ENCODE assay signal across 1 cellular context in the genomic region with DNA sequence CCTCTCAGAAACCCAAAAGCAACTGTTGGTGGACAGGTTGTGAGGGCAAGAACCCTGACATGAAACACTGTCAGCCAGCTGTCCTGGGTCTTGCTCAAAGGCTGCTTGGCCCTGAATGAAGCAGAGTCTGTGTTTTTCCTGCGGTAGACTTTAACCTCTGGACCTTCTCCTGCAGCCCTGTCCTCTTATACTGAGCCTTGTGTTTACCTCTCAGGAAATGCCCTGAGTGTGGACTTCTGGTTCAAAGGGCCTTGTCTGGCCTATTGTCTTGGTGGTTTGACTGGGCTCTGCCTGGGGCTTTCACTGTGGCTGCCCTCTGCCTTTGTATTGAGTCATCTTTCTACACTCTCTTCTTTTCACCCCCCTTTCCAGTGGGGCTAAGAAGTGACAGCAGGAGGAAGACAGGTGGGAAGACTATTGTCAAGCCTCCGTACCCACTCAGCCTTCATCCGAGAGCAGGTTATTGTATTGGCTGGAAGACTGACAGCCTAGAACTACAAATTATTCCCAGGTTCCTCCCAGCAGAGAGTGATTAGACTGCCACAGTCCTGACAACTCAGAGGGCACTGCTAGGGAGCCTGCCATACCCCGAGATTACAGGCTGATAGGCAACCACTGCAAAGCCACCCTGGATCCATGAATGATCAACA.
A peak's percentile ranks its signal among the peaks of the same experiment; 100 is the strongest.
TF ChIP-seq lines count a peak whose summit lies in the region.

No MANE protein-coding gene starts in this region.

TF ChIP-seq in HepG2, 621 proteins besides CTCF, POLR2A, EP300 and RAD21 (continued from another document and continues in another):
- TF ChIP-seq, protein P1, sequence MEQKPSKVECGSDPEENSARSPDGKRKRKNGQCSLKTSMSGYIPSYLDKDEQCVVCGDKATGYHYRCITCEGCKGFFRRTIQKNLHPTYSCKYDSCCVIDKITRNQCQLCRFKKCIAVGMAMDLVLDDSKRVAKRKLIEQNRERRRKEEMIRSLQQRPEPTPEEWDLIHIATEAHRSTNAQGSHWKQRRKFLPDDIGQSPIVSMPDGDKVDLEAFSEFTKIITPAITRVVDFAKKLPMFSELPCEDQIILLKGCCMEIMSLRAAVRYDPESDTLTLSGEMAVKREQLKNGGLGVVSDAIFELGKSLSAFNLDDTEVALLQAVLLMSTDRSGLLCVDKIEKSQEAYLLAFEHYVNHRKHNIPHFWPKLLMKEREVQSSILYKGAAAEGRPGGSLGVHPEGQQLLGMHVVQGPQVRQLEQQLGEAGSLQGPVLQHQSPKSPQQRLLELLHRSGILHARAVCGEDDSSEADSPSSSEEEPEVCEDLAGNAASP (CRISPR knock-in tag; IDR thresholded peaks at IDR 0.05; ENCODE audit: borderline replicate concordance), result peak; percentile 72; the same call in 1 of the 2 replicates
- peak; percentile 89 for TF ChIP-seq RCOR2 (CRISPR knock-in tag; IDR thresholded peaks at IDR 0.05)
- no peak for TF ChIP-seq ZNF772 (CRISPR knock-in tag; IDR thresholded peaks at IDR 0.05)
- no peak; the same call in 1 of the 2 replicates for TF ChIP-seq ZNF792 (CRISPR knock-in tag; IDR thresholded peaks at IDR 0.05)
- TF ChIP-seq XBP1 (CRISPR knock-in tag; IDR thresholded peaks at IDR 0.05), result no peak
- no peak for TF ChIP-seq ZNF24 (IDR thresholded peaks at IDR 0.05)
- TF ChIP-seq NCOA5 (CRISPR knock-in tag; IDR thresholded peaks at IDR 0.05), result no peak
- TF ChIP-seq, protein P2, sequence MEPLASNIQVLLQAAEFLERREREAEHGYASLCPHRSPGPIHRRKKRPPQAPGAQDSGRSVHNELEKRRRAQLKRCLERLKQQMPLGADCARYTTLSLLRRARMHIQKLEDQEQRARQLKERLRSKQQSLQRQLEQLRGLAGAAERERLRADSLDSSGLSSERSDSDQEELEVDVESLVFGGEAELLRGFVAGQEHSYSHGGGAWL (CRISPR knock-in tag; IDR thresholded peaks at IDR 0.05), result no peak
- no peak for TF ChIP-seq ZNF121 (CRISPR knock-in tag; IDR thresholded peaks at IDR 0.05)
- TF ChIP-seq, protein P3, sequence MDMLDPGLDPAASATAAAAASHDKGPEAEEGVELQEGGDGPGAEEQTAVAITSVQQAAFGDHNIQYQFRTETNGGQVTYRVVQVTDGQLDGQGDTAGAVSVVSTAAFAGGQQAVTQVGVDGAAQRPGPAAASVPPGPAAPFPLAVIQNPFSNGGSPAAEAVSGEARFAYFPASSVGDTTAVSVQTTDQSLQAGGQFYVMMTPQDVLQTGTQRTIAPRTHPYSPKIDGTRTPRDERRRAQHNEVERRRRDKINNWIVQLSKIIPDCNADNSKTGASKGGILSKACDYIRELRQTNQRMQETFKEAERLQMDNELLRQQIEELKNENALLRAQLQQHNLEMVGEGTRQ (IDR thresholded peaks at IDR 0.05; ENCODE audit: low read depth, low read length), result no peak
- TF ChIP-seq, protein P3 (CRISPR knock-in tag; IDR thresholded peaks at IDR 0.05; ENCODE audit: borderline replicate concordance), result no peak
- TF ChIP-seq U2AF1 (optimal IDR thresholded peaks at IDR 0.05; ENCODE audit: low read depth, low read length), result no peak
- no peak for TF ChIP-seq ZNF326 (CRISPR knock-in tag; IDR thresholded peaks at IDR 0.05; ENCODE audit: borderline replicate concordance)
- TF ChIP-seq ZSCAN9 (CRISPR knock-in tag; IDR thresholded peaks at IDR 0.05; ENCODE audit: borderline replicate concordance), result peak; percentile 82; the same call in 1 of the 2 replicates
- no peak for TF ChIP-seq NFATC3 (CRISPR knock-in tag; IDR thresholded peaks at IDR 0.05)
- peak; percentile 100 for TF ChIP-seq HNF4A (CRISPR knock-in tag; IDR thresholded peaks at IDR 0.05)
- no peak; the same call in 1 of the 2 replicates for TF ChIP-seq FOXK2 (IDR thresholded peaks at IDR 0.05)
- peak; percentile 82 for TF ChIP-seq ERF (CRISPR knock-in tag; IDR thresholded peaks at IDR 0.05)
- TF ChIP-seq ZBTB20 (CRISPR knock-in tag; IDR thresholded peaks at IDR 0.05; ENCODE audit: borderline replicate concordance, low read depth), result peak; percentile 82; the same call in 1 of the 2 replicates
- TF ChIP-seq DMAP1 (CRISPR knock-in tag; IDR thresholded peaks at IDR 0.05), result peak; percentile 66
- TF ChIP-seq KLF11 (CRISPR knock-in tag; IDR thresholded peaks at IDR 0.05), result no peak
- TF ChIP-seq, protein P4, sequence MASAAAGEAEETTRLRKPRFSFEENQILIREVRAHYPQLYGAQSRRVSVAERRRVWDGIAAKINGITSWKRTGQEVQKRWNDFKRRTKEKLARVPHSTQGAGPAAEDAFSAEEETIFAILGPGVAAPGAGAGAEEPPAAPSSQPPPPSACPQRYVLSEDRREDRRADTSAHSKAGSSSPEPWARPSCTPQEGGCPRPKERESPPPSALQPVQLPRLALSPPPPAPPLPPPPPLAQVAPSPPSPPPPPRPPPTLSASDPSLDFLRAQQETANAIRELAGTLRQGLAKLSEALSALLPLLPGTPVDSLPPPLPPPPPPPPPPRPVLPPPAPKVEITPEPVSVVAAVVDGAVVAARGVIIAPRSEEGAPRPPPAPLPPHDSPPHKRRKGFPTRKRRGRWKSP (CRISPR knock-in tag; IDR thresholded peaks at IDR 0.05), result no peak
- TF ChIP-seq, protein P5, sequence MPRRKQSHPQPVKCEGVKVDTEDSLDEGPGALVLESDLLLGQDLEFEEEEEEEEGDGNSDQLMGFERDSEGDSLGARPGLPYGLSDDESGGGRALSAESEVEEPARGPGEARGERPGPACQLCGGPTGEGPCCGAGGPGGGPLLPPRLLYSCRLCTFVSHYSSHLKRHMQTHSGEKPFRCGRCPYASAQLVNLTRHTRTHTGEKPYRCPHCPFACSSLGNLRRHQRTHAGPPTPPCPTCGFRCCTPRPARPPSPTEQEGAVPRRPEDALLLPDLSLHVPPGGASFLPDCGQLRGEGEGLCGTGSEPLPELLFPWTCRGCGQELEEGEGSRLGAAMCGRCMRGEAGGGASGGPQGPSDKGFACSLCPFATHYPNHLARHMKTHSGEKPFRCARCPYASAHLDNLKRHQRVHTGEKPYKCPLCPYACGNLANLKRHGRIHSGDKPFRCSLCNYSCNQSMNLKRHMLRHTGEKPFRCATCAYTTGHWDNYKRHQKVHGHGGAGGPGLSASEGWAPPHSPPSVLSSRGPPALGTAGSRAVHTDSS (CRISPR knock-in tag; conservative IDR thresholded peaks at IDR 0.05), result no peak
- TF ChIP-seq ZFYVE20 (CRISPR knock-in tag; IDR thresholded peaks at IDR 0.05; ENCODE audit: borderline replicate concordance, low read depth), result no peak
- TF ChIP-seq ZFP82 (CRISPR knock-in tag; IDR thresholded peaks at IDR 0.05; ENCODE audit: borderline replicate concordance), result no peak
- TF ChIP-seq, protein P6, sequence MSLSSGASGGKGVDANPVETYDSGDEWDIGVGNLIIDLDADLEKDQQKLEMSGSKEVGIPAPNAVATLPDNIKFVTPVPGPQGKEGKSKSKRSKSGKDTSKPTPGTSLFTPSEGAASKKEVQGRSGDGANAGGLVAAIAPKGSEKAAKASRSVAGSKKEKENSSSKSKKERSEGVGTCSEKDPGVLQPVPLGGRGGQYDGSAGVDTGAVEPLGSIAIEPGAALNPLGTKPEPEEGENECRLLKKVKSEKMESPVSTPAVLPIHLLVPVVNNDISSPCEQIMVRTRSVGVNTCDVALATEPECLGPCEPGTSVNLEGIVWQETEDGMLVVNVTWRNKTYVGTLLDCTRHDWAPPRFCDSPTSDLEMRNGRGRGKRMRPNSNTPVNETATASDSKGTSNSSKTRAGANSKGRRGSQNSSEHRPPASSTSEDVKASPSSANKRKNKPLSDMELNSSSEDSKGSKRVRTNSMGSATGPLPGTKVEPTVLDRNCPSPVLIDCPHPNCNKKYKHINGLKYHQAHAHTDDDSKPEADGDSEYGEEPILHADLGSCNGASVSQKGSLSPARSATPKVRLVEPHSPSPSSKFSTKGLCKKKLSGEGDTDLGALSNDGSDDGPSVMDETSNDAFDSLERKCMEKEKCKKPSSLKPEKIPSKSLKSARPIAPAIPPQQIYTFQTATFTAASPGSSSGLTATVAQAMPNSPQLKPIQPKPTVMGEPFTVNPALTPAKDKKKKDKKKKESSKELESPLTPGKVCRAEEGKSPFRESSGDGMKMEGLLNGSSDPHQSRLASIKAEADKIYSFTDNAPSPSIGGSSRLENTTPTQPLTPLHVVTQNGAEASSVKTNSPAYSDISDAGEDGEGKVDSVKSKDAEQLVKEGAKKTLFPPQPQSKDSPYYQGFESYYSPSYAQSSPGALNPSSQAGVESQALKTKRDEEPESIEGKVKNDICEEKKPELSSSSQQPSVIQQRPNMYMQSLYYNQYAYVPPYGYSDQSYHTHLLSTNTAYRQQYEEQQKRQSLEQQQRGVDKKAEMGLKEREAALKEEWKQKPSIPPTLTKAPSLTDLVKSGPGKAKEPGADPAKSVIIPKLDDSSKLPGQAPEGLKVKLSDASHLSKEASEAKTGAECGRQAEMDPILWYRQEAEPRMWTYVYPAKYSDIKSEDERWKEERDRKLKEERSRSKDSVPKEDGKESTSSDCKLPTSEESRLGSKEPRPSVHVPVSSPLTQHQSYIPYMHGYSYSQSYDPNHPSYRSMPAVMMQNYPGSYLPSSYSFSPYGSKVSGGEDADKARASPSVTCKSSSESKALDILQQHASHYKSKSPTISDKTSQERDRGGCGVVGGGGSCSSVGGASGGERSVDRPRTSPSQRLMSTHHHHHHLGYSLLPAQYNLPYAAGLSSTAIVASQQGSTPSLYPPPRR (CRISPR knock-in tag; IDR thresholded peaks at IDR 0.05; ENCODE audit: borderline replicate concordance), result peak; percentile 45; the same call in 1 of the 2 replicates
- no peak for TF ChIP-seq FLYWCH1 (CRISPR knock-in tag; IDR thresholded peaks at IDR 0.05)
- peak; percentile 95 for TF ChIP-seq SOX13 (IDR thresholded peaks at IDR 0.05)
- peak in 1 of 2 experiments; percentile 99; a peak in 2 of 4 replicates for TF ChIP-seq SOX13 (CRISPR knock-in tag; conservative IDR thresholded peaks at IDR 0.05 in 1 of 2, IDR thresholded peaks at IDR 0.05 in 1 of 2)
- TF ChIP-seq, protein P7, sequence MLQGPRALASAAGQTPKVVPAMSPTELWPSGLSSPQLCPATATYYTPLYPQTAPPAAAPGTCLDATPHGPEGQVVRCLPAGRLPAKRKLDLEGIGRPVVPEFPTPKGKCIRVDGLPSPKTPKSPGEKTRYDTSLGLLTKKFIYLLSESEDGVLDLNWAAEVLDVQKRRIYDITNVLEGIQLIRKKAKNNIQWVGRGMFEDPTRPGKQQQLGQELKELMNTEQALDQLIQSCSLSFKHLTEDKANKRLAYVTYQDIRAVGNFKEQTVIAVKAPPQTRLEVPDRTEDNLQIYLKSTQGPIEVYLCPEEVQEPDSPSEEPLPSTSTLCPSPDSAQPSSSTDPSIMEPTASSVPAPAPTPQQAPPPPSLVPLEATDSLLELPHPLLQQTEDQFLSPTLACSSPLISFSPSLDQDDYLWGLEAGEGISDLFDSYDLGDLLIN (CRISPR knock-in tag; IDR thresholded peaks at IDR 0.05; ENCODE audit: borderline replicate concordance), result no peak
- no peak for TF ChIP-seq EZH2 (conservative IDR thresholded peaks at IDR 0.05; ENCODE audit: low read depth, low read length)
- no peak for TF ChIP-seq ZFP36 (IDR thresholded peaks at IDR 0.05; ENCODE audit: borderline replicate concordance, low read depth, low read length, partially characterized antibody)
- TF ChIP-seq ZNF850 (CRISPR knock-in tag; conservative IDR thresholded peaks at IDR 0.05), result no peak
- peak; percentile 37 for TF ChIP-seq TBL1XR1 (IDR thresholded peaks at IDR 0.05; ENCODE audit: borderline replicate concordance, low read length, partially characterized antibody)
- peak; percentile 68; the same call in 1 of the 2 replicates for TF ChIP-seq ZSCAN25 (CRISPR knock-in tag; IDR thresholded peaks at IDR 0.05)
- peak; percentile 38; the same call in 1 of the 2 replicates for TF ChIP-seq AKAP8 (CRISPR knock-in tag; IDR thresholded peaks at IDR 0.05)
- TF ChIP-seq, protein P8, sequence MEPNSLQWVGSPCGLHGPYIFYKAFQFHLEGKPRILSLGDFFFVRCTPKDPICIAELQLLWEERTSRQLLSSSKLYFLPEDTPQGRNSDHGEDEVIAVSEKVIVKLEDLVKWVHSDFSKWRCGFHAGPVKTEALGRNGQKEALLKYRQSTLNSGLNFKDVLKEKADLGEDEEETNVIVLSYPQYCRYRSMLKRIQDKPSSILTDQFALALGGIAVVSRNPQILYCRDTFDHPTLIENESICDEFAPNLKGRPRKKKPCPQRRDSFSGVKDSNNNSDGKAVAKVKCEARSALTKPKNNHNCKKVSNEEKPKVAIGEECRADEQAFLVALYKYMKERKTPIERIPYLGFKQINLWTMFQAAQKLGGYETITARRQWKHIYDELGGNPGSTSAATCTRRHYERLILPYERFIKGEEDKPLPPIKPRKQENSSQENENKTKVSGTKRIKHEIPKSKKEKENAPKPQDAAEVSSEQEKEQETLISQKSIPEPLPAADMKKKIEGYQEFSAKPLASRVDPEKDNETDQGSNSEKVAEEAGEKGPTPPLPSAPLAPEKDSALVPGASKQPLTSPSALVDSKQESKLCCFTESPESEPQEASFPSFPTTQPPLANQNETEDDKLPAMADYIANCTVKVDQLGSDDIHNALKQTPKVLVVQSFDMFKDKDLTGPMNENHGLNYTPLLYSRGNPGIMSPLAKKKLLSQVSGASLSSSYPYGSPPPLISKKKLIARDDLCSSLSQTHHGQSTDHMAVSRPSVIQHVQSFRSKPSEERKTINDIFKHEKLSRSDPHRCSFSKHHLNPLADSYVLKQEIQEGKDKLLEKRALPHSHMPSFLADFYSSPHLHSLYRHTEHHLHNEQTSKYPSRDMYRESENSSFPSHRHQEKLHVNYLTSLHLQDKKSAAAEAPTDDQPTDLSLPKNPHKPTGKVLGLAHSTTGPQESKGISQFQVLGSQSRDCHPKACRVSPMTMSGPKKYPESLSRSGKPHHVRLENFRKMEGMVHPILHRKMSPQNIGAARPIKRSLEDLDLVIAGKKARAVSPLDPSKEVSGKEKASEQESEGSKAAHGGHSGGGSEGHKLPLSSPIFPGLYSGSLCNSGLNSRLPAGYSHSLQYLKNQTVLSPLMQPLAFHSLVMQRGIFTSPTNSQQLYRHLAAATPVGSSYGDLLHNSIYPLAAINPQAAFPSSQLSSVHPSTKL (CRISPR knock-in tag; IDR thresholded peaks at IDR 0.05), result peak; percentile 93
- TF ChIP-seq ZNF460 (CRISPR knock-in tag; IDR thresholded peaks at IDR 0.05; ENCODE audit: borderline replicate concordance), result no peak; the same call in 1 of the 2 replicates
- no peak for TF ChIP-seq KDM3A (CRISPR knock-in tag; IDR thresholded peaks at IDR 0.05; ENCODE audit: low read depth)
- no peak for TF ChIP-seq ZNF598 (CRISPR knock-in tag; IDR thresholded peaks at IDR 0.05; ENCODE audit: borderline replicate concordance)
- TF ChIP-seq, protein P9, sequence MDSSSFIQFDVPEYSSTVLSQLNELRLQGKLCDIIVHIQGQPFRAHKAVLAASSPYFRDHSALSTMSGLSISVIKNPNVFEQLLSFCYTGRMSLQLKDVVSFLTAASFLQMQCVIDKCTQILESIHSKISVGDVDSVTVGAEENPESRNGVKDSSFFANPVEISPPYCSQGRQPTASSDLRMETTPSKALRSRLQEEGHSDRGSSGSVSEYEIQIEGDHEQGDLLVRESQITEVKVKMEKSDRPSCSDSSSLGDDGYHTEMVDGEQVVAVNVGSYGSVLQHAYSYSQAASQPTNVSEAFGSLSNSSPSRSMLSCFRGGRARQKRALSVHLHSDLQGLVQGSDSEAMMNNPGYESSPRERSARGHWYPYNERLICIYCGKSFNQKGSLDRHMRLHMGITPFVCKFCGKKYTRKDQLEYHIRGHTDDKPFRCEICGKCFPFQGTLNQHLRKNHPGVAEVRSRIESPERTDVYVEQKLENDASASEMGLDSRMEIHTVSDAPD (CRISPR knock-in tag; IDR thresholded peaks at IDR 0.05), result no peak
